Comparison of ENCODE assay signal across 25 cellular contexts in genomic region chrX:139023531-139023930, GRCh38.
"Had no signal": no experiment of that assay in that cellular context is flagged by ENCODE, and none has a peak within 500 bp of the region (broad histone marks: within the 10 kb centered on the region; RNA-seq: fewer than 3 reads in every experiment).

No MANE protein-coding gene starts in this region.

- DNase-seq: head of caudate nucleus; hippocampal formation; left ventricle myocardium inferior; naive thymus-derived CD8-positive, alpha-beta T cell; nucleus accumbens; spleen; stimulated activated CD4-positive, alpha-beta T cell treated with anti-CD3 and anti-CD28 coated beads, Interleukin-4, amount 100 ng/mL, for 24 hours; stimulated activated naive CD4-positive, alpha-beta T cell; tibial artery; trophoblast cell; upper lobe of right lung had no signal

- H3K36me3 ChIP-seq: left ventricle myocardium inferior, right atrium auricular region, spleen, suprapubic skin, thoracic aorta, tibial artery, upper lobe of right lung had no signal

- H3K79me2 ChIP-seq: parathyroid adenoma had no signal

- H3K9ac ChIP-seq: parathyroid adenoma had no signal

- H3K27me3 Mint-ChIP-seq: memory B cell; progenitor cell of endocrine pancreas; stimulated activated naive CD8-positive, alpha-beta T cell treated with anti-CD3 and anti-CD28 coated beads, Interleukin-15, Interleukin-2, amounts not matched to agents 100 ng/mL and 50 ng/mL, for 24 hours had no signal

- H3K27me3 ChIP-seq: right atrium auricular region, spleen, suprapubic skin, tibial artery, upper lobe of right lung had no signal

- H3K4me1 Mint-ChIP-seq: memory B cell; naive thymus-derived CD8-positive, alpha-beta T cell; nephron; stimulated activated effector memory CD8-positive, alpha-beta T cell treated with anti-CD3 and anti-CD28 coated beads, Interleukin-12 subunit alpha, Interleukin-12 subunit beta, amount 100 ng/mL, for 72 hours had no signal

- H2AFZ ChIP-seq: parathyroid adenoma had no signal

- H3K27ac Mint-ChIP-seq: memory B cell; naive thymus-derived CD8-positive, alpha-beta T cell; nephron; progenitor cell of endocrine pancreas; stimulated activated effector memory CD8-positive, alpha-beta T cell treated with anti-CD3 and anti-CD28 coated beads, Interleukin-12 subunit alpha, Interleukin-12 subunit beta, amount 100 ng/mL, for 72 hours; stimulated activated naive CD8-positive, alpha-beta T cell treated with anti-CD3 and anti-CD28 coated beads, Interleukin-15, Interleukin-2, amounts not matched to agents 100 ng/mL and 50 ng/mL, for 24 hours had no signal

- ATAC-seq: naive thymus-derived CD8-positive, alpha-beta T cell; sciatic nerve; stimulated activated effector memory CD8-positive, alpha-beta T cell treated with anti-CD3 and anti-CD28 coated beads, Interleukin-12 subunit alpha, Interleukin-12 subunit beta, amount 100 ng/mL, for 72 hours; upper lobe of right lung had no signal

- H3K27ac ChIP-seq: left ventricle myocardium inferior, parathyroid adenoma, right atrium auricular region, skin epidermis, spleen, suprapubic skin, thoracic aorta, tibial artery, upper lobe of right lung had no signal

- H3K4me1 ChIP-seq: left ventricle myocardium inferior, parathyroid adenoma, right atrium auricular region, spleen, suprapubic skin, tibial artery, upper lobe of right lung had no signal

- H3K9me3 ChIP-seq: left ventricle myocardium inferior, right atrium auricular region, spleen, suprapubic skin, thoracic aorta, tibial artery, upper lobe of right lung had no signal

- H3K36me3 Mint-ChIP-seq: memory B cell; naive thymus-derived CD8-positive, alpha-beta T cell; stimulated activated effector memory CD8-positive, alpha-beta T cell treated with anti-CD3 and anti-CD28 coated beads, Interleukin-12 subunit alpha, Interleukin-12 subunit beta, amount 100 ng/mL, for 72 hours had no signal

- H3K4me3 Mint-ChIP-seq: memory B cell; naive thymus-derived CD8-positive, alpha-beta T cell; nephron; neural crest cell; stimulated activated effector memory CD8-positive, alpha-beta T cell treated with anti-CD3 and anti-CD28 coated beads, Interleukin-12 subunit alpha, Interleukin-12 subunit beta, amount 100 ng/mL, for 72 hours; stimulated activated naive CD8-positive, alpha-beta T cell treated with anti-CD3 and anti-CD28 coated beads, Interleukin-15, Interleukin-2, amounts not matched to agents 100 ng/mL and 50 ng/mL, for 24 hours had no signal

- H3K9me3 Mint-ChIP-seq: neural crest cell; stimulated activated naive CD8-positive, alpha-beta T cell treated with anti-CD3 and anti-CD28 coated beads, Interleukin-15, Interleukin-2, amounts not matched to agents 100 ng/mL and 50 ng/mL, for 24 hours had no signal

- H3K4me3 ChIP-seq: left ventricle myocardium inferior, right atrium auricular region, skin epidermis, spleen, suprapubic skin, thoracic aorta, tibial artery, upper lobe of right lung had no signal

- FAIRE-seq: keratinocyte, urothelium cell line had no signal
